ENCODE assay signal across 29 cellular contexts in genomic region chr2:170550501-170550900, GRCh38.
"Had no signal": no experiment of that assay in that cellular context is flagged by ENCODE, and none has a peak within 500 bp of the region (broad histone marks: within the 10 kb centered on the region; RNA-seq: fewer than 3 reads in every experiment).

No MANE protein-coding gene starts in this region.

- H3K27me3 ChIP-seq: neural progenitor cell, ovary, right lobe of liver, sigmoid colon, spleen, suprapubic skin, testis, tibial nerve, upper lobe of left lung, vagina had no signal

- DNase-seq: naive thymus-derived CD4-positive, alpha-beta T cell; natural killer cell; occipital lobe; ovary; posterior cingulate gyrus; psoas muscle; right cardiac atrium; right lobe of liver; sigmoid colon; spleen; stimulated activated CD4-positive, alpha-beta T cell treated with anti-CD3 and anti-CD28 coated beads, Interleukin-12 subunit alpha, Interleukin-12 subunit beta, amount 100 ng/mL, for 4 hours; stimulated activated CD4-positive, alpha-beta T cell treated with anti-CD3 and anti-CD28 coated beads, Interleukin-1b, Interleukin-23, amount 100 ng/mL, for 48 hours; stimulated activated CD4-positive, alpha-beta T cell treated with anti-CD3 and anti-CD28 coated beads, Interleukin-4, amount 100 ng/mL, for 1 hour; stimulated activated CD4-positive, alpha-beta T cell treated with anti-CD3 and anti-CD28 coated beads, Interleukin-4, amount 100 ng/mL, for 4 hours; stimulated activated CD8-positive, alpha-beta memory T cell treated with anti-CD3 and anti-CD28 coated beads, Interleukin-4, amount 100 ng/mL, for 48 hours; stimulated activated naive CD4-positive, alpha-beta T cell; stimulated activated naive CD8-positive, alpha-beta T cell treated with anti-CD3 and anti-CD28 coated beads, Interleukin-15, amount 100 ng/mL, for 72 hours; stimulated activated naive CD8-positive, alpha-beta T cell treated with anti-CD3 and anti-CD28 coated beads, Interleukin-15, Interleukin-2, amounts not matched to agents 100 U/mL and 50 U/mL, for 24 hours; substantia nigra; testis; upper lobe of left lung had no signal

- H3K4me3 ChIP-seq: neural progenitor cell, ovary, psoas muscle, right lobe of liver, sigmoid colon, skin epidermis, smooth muscle cell, spleen, suprapubic skin, testis, tibial nerve, upper lobe of left lung, vagina had no signal

- H2AFZ ChIP-seq: neural progenitor cell, parathyroid adenoma had no signal

- H3K79me2 ChIP-seq: parathyroid adenoma had no signal

- H3K9ac ChIP-seq: neural progenitor cell, parathyroid adenoma had no signal

- H3K4me2 ChIP-seq: neural progenitor cell, smooth muscle cell had no signal

- H3K36me3 ChIP-seq: neural progenitor cell, ovary, right lobe of liver, sigmoid colon, spleen, suprapubic skin, tibial nerve, upper lobe of left lung, vagina had no signal

- H3K9me3 ChIP-seq: ovary, right lobe of liver, suprapubic skin, testis, vagina had no signal

- H3K4me1 ChIP-seq: parathyroid adenoma, psoas muscle, spleen, testis, upper lobe of left lung had no signal

- H3K27ac ChIP-seq: neural progenitor cell, ovary, parathyroid adenoma, psoas muscle, right lobe of liver, sigmoid colon, skin epidermis, spleen, suprapubic skin, testis, tibial nerve, upper lobe of left lung, vagina had no signal

- ATAC-seq: naive thymus-derived CD4-positive, alpha-beta T cell; natural killer cell; psoas muscle; right cardiac atrium; right lobe of liver; stimulated activated memory B cell treated with anti-CD40 and anti-IgM and Interleukin-4, amounts not matched to agents 10 μg/mL and 1 μg/mL and 100 μg/mL, for 72 hours; stimulated activated naive CD8-positive, alpha-beta T cell treated with anti-CD3 and anti-CD28 coated beads, Interleukin-15, amount 100 ng/mL, for 72 hours; stimulated activated naive CD8-positive, alpha-beta T cell treated with anti-CD3 and anti-CD28 coated beads, Interleukin-15, Interleukin-2, amounts not matched to agents 100 U/mL and 50 U/mL, for 24 hours had no signal
